ENCODE assay signal across 9 cellular contexts in the genomic region with DNA sequence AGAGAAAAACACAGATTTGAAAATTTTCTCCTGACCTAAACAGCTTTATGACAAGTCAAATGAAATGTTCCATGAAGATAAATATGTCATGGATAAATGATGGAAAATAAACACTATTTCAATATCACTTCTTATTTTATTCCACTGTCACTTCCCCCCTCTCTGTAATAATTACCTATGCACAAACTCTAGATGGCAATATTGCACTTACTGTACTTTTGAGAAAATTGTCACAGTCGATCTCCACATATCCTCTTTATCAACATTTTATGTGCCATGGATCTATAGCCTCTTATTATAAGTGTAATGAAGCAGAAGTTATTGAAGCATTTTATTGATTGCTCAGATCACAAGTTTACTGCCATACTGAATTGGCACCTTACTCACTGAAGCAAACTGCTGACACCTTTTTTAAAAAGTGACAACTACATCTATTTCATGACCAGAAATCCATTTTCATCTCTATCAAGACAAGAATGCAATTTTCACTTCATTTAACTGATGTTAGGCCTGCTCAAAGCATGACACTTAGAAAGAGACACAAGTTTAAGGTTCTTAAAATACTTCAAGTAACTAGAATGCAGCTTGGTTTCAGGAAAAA.
DNase-seq lines count a peak whose midpoint lies in the region; ATAC-seq, FAIRE-seq and TF ChIP-seq lines count a peak whose summit lies in the region.
"Had no signal": no experiment of that assay in that cellular context is flagged by ENCODE, and none has a peak within 500 bp of the region (broad histone marks: within the 10 kb centered on the region; RNA-seq: fewer than 3 reads in every experiment).

No MANE protein-coding gene starts in this region.

- no peaks in the 10 kb centered on the region for H3K4me1 ChIP-seq in heart left ventricle

- intact Hi-C loops in heart left ventricle (cut with DNase I): loop anchor here in 5 of 10 donors (5.0 to 10.0 kb wide), 5 partner anchors 131 to 941 kb away; no protein-coding TSS in a partner anchor
- intact Hi-C loops in Right ventricle myocardium superior (cut with DNase I): no loop called here

- DNase-seq in heart left ventricle: no peak
- no peak for DNase-seq in Right ventricle myocardium superior
- peak; percentile 41 for DNase-seq in NCI-H2227 treated with DMSO at 0.1 percent for 48 hours (lab: John Stamatoyannopoulos, UW)
- peak; percentile 27 for DNase-seq in bronchial epithelial cell (ENCODE audit: low read depth)
- no peak for DNase-seq in type B pancreatic cell (ENCODE audit: extremely low spot score, unreplicated experiment)
- no peak for DNase-seq in activated CD8-positive, alpha-beta memory T cell treated with anti-CD3 and anti-CD28 coated beads for 24 hours

- no peak overlapping the region for H3K4me3 Mint-ChIP-seq in type B pancreatic cell
- H3K4me3 Mint-ChIP-seq: mesothelial cell of epicardium had no signal

- H3K36me3 ChIP-seq in heart left ventricle (no peaks in the 10 kb centered on the region), bronchial epithelial cell (ENCODE audit: control insufficient read depth, insufficient read depth, low read length) (no peaks in the 10 kb centered on the region)

- no peak overlapping the region for H3K27ac Mint-ChIP-seq in type B pancreatic cell
- H3K27ac Mint-ChIP-seq: mesothelial cell of epicardium had no signal

- ATAC-seq in heart left ventricle (no peak), Right ventricle myocardium superior (ENCODE audit: poor library complexity) (no peak), HG03378 (IDR thresholded peaks at IDR 0.05; ENCODE audit: unreplicated experiment) (no peak), GM19397 (IDR thresholded peaks at IDR 0.05; ENCODE audit: unreplicated experiment) (no peak)

- H3K36me3 Mint-ChIP-seq in type B pancreatic cell: no peaks in the 10 kb centered on the region
- H3K36me3 Mint-ChIP-seq: mesothelial cell of epicardium had no signal

- TF ChIP-seq CTCF in heart left ventricle (IDR thresholded peaks at IDR 0.05): peak in 11 of 12 donors; percentile 7 to 45 (median 26)
- TF ChIP-seq CTCF in bronchial epithelial cell (IDR thresholded peaks at IDR 0.05; ENCODE audit: insufficient read depth, low read length, severe bottlenecking): peak; percentile 21
- TF ChIP-seq CTCF in type B pancreatic cell (conservative IDR thresholded peaks at IDR 0.05): peak; percentile 55

- no peak for TF ChIP-seq POLR2A in heart left ventricle (IDR thresholded peaks at IDR 0.05)

- H3K4me3 ChIP-seq in heart left ventricle (no peak overlapping the region), bronchial epithelial cell (ENCODE audit: low read depth, low read length) (no peak overlapping the region)

- FAIRE-seq in bronchial epithelial cell (lab: Jason Lieb, UNC): no peak

- H3K27me3 Mint-ChIP-seq in type B pancreatic cell: no peaks in the 10 kb centered on the region

- H3K4me1 Mint-ChIP-seq in type B pancreatic cell (ENCODE audit: unreplicated experiment): peaks cover 6% of the 10 kb centered on the region

- no peaks in the 10 kb centered on the region for H3K9me3 Mint-ChIP-seq in type B pancreatic cell
- H3K9me3 Mint-ChIP-seq: mesothelial cell of epicardium had no signal

- WGBS in heart left ventricle, 4 donors: 0 to 4% (median 1%) methylated on average over 1 of the region's 1 CpG

- no peak overlapping the region for H3K27ac ChIP-seq in heart left ventricle

- no peaks in the 10 kb centered on the region for H3K9me3 ChIP-seq in heart left ventricle

- H3K27me3 ChIP-seq in heart left ventricle (no peaks in the 10 kb centered on the region), bronchial epithelial cell (ENCODE audit: control insufficient read depth, insufficient read depth, low read length) (no peaks in the 10 kb centered on the region)

Comparison
In these comparisons a context has a peak if more than half of its experiments do, and no peak if none do; other contexts are left out.
1. DNase-seq: peak in NCI-H2227 treated with DMSO at 0.1 percent for 48 hours (single experiment) and bronchial epithelial cell (single experiment); none in heart left ventricle (0 of 5), Right ventricle myocardium superior (single experiment), type B pancreatic cell (single experiment) and activated CD8-positive, alpha-beta memory T cell treated with anti-CD3 and anti-CD28 coated beads for 24 hours (single experiment).
2. Peak in every context shown above with its lines, with median percentiles within 50 percentile points of each other: CTCF ChIP-seq.